Comparison of ENCODE assay signal across 7 cellular contexts in the genomic region with DNA sequence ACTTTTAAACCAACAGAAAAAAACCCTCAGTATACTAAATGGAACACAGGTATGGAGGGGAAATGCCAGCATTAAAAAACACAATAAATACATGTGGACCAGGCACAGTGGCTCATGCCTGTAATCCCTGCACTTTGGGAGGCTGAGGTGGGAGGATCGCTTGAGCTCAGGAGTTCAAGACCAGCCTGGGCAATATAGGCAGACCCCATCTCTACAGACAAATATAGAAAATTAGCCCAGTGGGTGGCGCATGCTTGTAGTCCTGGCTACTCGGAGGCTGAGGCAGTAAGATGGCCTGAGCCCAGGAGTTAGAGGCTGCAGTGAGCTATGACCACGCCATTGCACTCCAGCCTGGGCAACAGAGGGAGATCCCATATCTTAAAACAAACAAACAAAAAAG. TPM values are rescaled to one million over a fixed set of nuclear protein-coding genes. Genes with fewer than 3 reads are reported as not detected.
"Had no signal": no experiment of that assay in that cellular context is flagged by ENCODE, and none has a peak within 500 bp of the region (broad histone marks: within the 10 kb centered on the region; RNA-seq: fewer than 3 reads in every experiment).

No MANE protein-coding gene starts in this region.

RNA-seq across cellular contexts. Expression of gene ULBP1, which starts 3.9 kb away (rescaled TPM):
- total RNA-seq: skeletal muscle tissue, vagina had no signal
- polyA plus RNA-seq: naive thymus-derived CD4-positive, alpha-beta T cell had no signal

RNA-seq across cellular contexts. Expression of gene ULBP2, which starts 18.0 kb away (rescaled TPM):
- total RNA-seq: sigmoid colon, skeletal muscle tissue, vagina had no signal

RNA-seq across cellular contexts. Expression of gene RAET1G, which starts 36.9 kb away (rescaled TPM):
- total RNA-seq: naive thymus-derived CD4-positive, alpha-beta T cell; right lobe of liver; sigmoid colon; skeletal muscle tissue; thoracic aorta had no signal
- polyA plus RNA-seq: naive thymus-derived CD4-positive, alpha-beta T cell; neural cell had no signal
